ENCODE assay signal across 14 cellular contexts in the genomic region with DNA sequence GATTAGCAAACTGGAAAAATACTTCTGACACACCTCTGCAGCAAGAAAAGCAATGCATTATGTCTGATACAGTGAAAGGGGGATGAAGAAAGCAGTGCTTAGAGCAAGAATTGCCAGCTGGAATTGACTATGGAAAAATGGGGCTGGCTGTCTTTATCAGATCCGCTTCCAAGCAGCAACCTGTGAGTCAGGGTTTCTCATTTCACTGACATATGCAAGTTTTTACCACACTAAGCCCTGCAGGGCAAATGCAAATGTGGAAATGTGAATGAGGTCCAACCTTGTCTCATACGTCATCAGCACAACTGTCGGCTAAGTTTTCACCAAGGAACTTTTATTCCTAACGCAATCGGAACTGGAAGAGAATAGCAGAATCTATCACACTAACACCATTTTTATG.
A peak's percentile ranks its signal among the peaks of the same experiment; 100 is the strongest.
DNase-seq lines count a peak whose midpoint lies in the region; ATAC-seq and TF ChIP-seq lines count a peak whose summit lies in the region.
"Had no signal": no experiment of that assay in that cellular context is flagged by ENCODE, and none has a peak within 500 bp of the region (broad histone marks: within the 10 kb centered on the region; RNA-seq: fewer than 3 reads in every experiment).

No MANE protein-coding gene starts in this region.

- no peak overlapping the region for H3K27ac Mint-ChIP-seq in stimulated activated naive CD8-positive, alpha-beta T cell treated with anti-CD3 and anti-CD28 coated beads, Interleukin-15, amount 100 ng/mL, for 72 hours
- H3K27ac Mint-ChIP-seq: activated CD8-positive, alpha-beta T cell treated with anti-CD3 and anti-CD28 coated beads, Interleukin-2, amount 10 ng/mL, durations not matched to agents 7 days and 5 days; GM23338 had no signal

- peaks cover 27% of the 10 kb centered on the region for H3K4me1 ChIP-seq in parathyroid adenoma
- H3K4me1 ChIP-seq: upper lobe of left lung had no signal

- no peaks in the 10 kb centered on the region for H3K9me3 ChIP-seq in parathyroid adenoma (ENCODE audit: control insufficient read depth, low read length)
- H3K9me3 ChIP-seq: upper lobe of left lung had no signal

- H3K9me3 Mint-ChIP-seq in stimulated activated naive CD8-positive, alpha-beta T cell treated with anti-CD3 and anti-CD28 coated beads, Interleukin-15, amount 100 ng/mL, for 72 hours: peaks cover 10 to 18% of the 10 kb centered on the region in 2 donors
- H3K9me3 Mint-ChIP-seq: GM23338 had no signal

- no peaks in the 10 kb centered on the region for H3K4me1 Mint-ChIP-seq in stimulated activated naive CD8-positive, alpha-beta T cell treated with anti-CD3 and anti-CD28 coated beads, Interleukin-15, amount 100 ng/mL, for 72 hours

- H3K27me3 Mint-ChIP-seq in stimulated activated naive CD8-positive, alpha-beta T cell treated with anti-CD3 and anti-CD28 coated beads, Interleukin-15, amount 100 ng/mL, for 72 hours: no peaks in the 10 kb centered on the region

- no peak overlapping the region for H2AFZ ChIP-seq in parathyroid adenoma
- H2AFZ ChIP-seq: GM23338 had no signal

- H3K27ac ChIP-seq in parathyroid adenoma: peak overlapping the region; percentile 63
- H3K27ac ChIP-seq: upper lobe of left lung had no signal

- ATAC-seq in stimulated activated naive CD8-positive, alpha-beta T cell treated with anti-CD3 and anti-CD28 coated beads, Interleukin-15, amount 100 ng/mL, for 72 hours: no peak
- ATAC-seq: activated CD8-positive, alpha-beta T cell treated with anti-CD3 and anti-CD28 coated beads, Interleukin-2, amount 10 ng/mL, durations not matched to agents 7 days and 5 days; GM23338 had no signal

- no peaks in the 10 kb centered on the region for H3K27me3 ChIP-seq in parathyroid adenoma (ENCODE audit: control insufficient read depth, insufficient read depth, low read length)
- H3K27me3 ChIP-seq: upper lobe of left lung had no signal

- no peaks in the 10 kb centered on the region for H3K79me2 ChIP-seq in parathyroid adenoma

- H3K4me3 ChIP-seq in epithelial cell of esophagus (ENCODE audit: low read length) (no peak overlapping the region), parathyroid adenoma (ENCODE audit: low read depth, low read length) (no peak overlapping the region)
- H3K4me3 ChIP-seq: GM23338, upper lobe of left lung had no signal

- DNase-seq in DMS 273 treated with DMSO at 0.1 percent for 48 hours (lab: John Stamatoyannopoulos, UW): peak; percentile 51
- DNase-seq in NCI-H526 treated with DMSO at 0.1 percent for 48 hours (lab: John Stamatoyannopoulos, UW): peak; percentile 68
- peak; percentile 98 for DNase-seq in epithelial cell of esophagus (ENCODE audit: low read depth)
- DNase-seq in midbrain (lab: John Stamatoyannopoulos, UW): no peak
- no peak for DNase-seq in NOMO-1 treated with DMSO at 0.1 percent for 48 hours (lab: John Stamatoyannopoulos, UW; ENCODE audit: unreplicated experiment)
- no peak for DNase-seq in stimulated activated naive CD8-positive, alpha-beta T cell treated with anti-CD3 and anti-CD28 coated beads, Interleukin-15, amount 100 ng/mL, for 72 hours
- no peak for DNase-seq in NCI-H187 treated with DMSO at 0.1 percent for 48 hours (lab: John Stamatoyannopoulos, UW)
- DNase-seq: activated CD8-positive, alpha-beta T cell treated with anti-CD3 and anti-CD28 coated beads, Interleukin-2, amount 10 ng/mL, durations not matched to agents 7 days and 5 days; DMS153; NCI-H1930; stimulated activated CD4-positive, alpha-beta T cell treated with anti-CD3 and anti-CD28 coated beads, Interleukin-4, amount 100 ng/mL, for 24 hours; upper lobe of left lung had no signal

- H3K4me2 ChIP-seq in parathyroid adenoma (ENCODE audit: low read length): peak overlapping the region; percentile 32
- H3K4me2 ChIP-seq: GM23338 had no signal

- H3K9ac ChIP-seq in parathyroid adenoma: no peak overlapping the region

- no peaks in the 10 kb centered on the region for H3K36me3 ChIP-seq in parathyroid adenoma (ENCODE audit: control insufficient read depth, insufficient read depth, low read length)
- H3K36me3 ChIP-seq: upper lobe of left lung had no signal

- no peak overlapping the region for H3K4me3 Mint-ChIP-seq in stimulated activated naive CD8-positive, alpha-beta T cell treated with anti-CD3 and anti-CD28 coated beads, Interleukin-15, amount 100 ng/mL, for 72 hours
- H3K4me3 Mint-ChIP-seq: activated CD8-positive, alpha-beta T cell treated with anti-CD3 and anti-CD28 coated beads, Interleukin-2, amount 10 ng/mL, durations not matched to agents 7 days and 5 days; GM23338 had no signal

- no peak for TF ChIP-seq CTCF in epithelial cell of esophagus (IDR thresholded peaks at IDR 0.05; ENCODE audit: insufficient read depth, low read depth, low read length, missing control alignments)
- TF ChIP-seq CTCF in parathyroid adenoma (IDR thresholded peaks at IDR 0.05): no peak

Comparison
In these comparisons a context has a peak if more than half of its experiments do, and no peak if none do; other contexts are left out.
1. DNase-seq: peak in DMS 273 treated with DMSO at 0.1 percent for 48 hours (single experiment), NCI-H526 treated with DMSO at 0.1 percent for 48 hours (single experiment) and epithelial cell of esophagus (single experiment); none in midbrain (single experiment), NOMO-1 treated with DMSO at 0.1 percent for 48 hours (single experiment), stimulated activated naive CD8-positive, alpha-beta T cell treated with anti-CD3 and anti-CD28 coated beads, Interleukin-15, amount 100 ng/mL, for 72 hours (0 of 2) and NCI-H187 treated with DMSO at 0.1 percent for 48 hours (single experiment).